In genomic region chr15:80940331-80940730, GRCh38 we compare ENCODE assay signal across 23 cellular contexts.
"Had no signal": no experiment of that assay in that cellular context is flagged by ENCODE, and none has a peak within 500 bp of the region (broad histone marks: within the 10 kb centered on the region; RNA-seq: fewer than 3 reads in every experiment).

No MANE protein-coding gene starts in this region.

- H3K27me3 ChIP-seq: ascending aorta, cardiac muscle cell, SJSA1 had no signal

- H3K9me3 Mint-ChIP-seq: activated CD4-positive, alpha-beta T cell treated with anti-CD3 and anti-CD28 coated beads, Interleukin-2, amount 10 ng/mL, durations not matched to agents 7 days and 5 days; activated naive CD4-positive, alpha-beta T cell treated with anti-CD3 and anti-CD28 coated beads, Interleukin-2, amount 50 U/mL, for 24 hours; activated naive CD8-positive, alpha-beta T cell treated with anti-CD3 and anti-CD28 coated beads, Interleukin-2, amount 10 ng/mL, durations not matched to agents 7 days and 5 days; activated T-cell treated with anti-CD3 and anti-CD28 coated beads, Interleukin-2, amount 50 U/mL, for 24 hours; activated T-helper 2 cell treated with anti-CD3 and anti-CD28 coated beads, Interferon-gamma antibody, Interleukin-2, Interleukin-4, amounts not matched to agents 10 μg/mL and 5 μg/mL and 100 μg/mL, durations not matched to agents 14 hours and 24 hours and 36 hours; T-helper 1 cell treated with Interleukin-12 subunit alpha and Interleukin-12 subunit beta and Interleukin-4 antibody, amounts not matched to agents 30 μg/mL and 1 μg/mL, for 36 hours; T-helper 2 cell treated with Interferon-gamma antibody and Interleukin-4, amounts not matched to agents 5 μg/mL and 100 μg/mL, for 36 hours had no signal

- H3K9me3 ChIP-seq: ascending aorta, SJSA1, SK-N-SH had no signal

- H3K27ac ChIP-seq: ascending aorta, cardiac muscle cell, SJSA1 had no signal

- H3K4me1 Mint-ChIP-seq: activated CD4-positive, alpha-beta T cell treated with anti-CD3 and anti-CD28 coated beads, Interleukin-2, amount 10 ng/mL, durations not matched to agents 7 days and 5 days; activated naive CD4-positive, alpha-beta T cell treated with anti-CD3 and anti-CD28 coated beads, Interleukin-2, amount 50 U/mL, for 24 hours; activated naive CD8-positive, alpha-beta T cell treated with anti-CD3 and anti-CD28 coated beads, Interleukin-2, amount 10 ng/mL, durations not matched to agents 7 days and 5 days had no signal

- H3K9ac ChIP-seq: SK-N-SH had no signal

- DNase-seq: activated CD4-positive, alpha-beta T cell treated with anti-CD3 and anti-CD28 coated beads, Interleukin-2, amount 10 ng/mL, durations not matched to agents 7 days and 5 days; activated CD4-positive, alpha-beta T cell treated with anti-CD3 and anti-CD28 coated beads, Interleukin-2, amount 50 U/mL, for 48 hours; activated CD8-positive, alpha-beta T cell treated with anti-CD3 and anti-CD28 coated beads, Interleukin-2, amount 10 ng/mL, durations not matched to agents 7 days and 5 days; activated gamma-delta T cell; activated naive CD4-positive, alpha-beta T cell treated with Interleukin-2 at 50 U/mL for 16 hours; activated naive CD8-positive, alpha-beta T cell treated with anti-CD3 and anti-CD28 coated beads, Interleukin-2, amount 10 ng/mL, durations not matched to agents 7 days and 5 days; activated T-cell treated with anti-CD3 and anti-CD28 coated beads, Interleukin-2, amount 50 U/mL, for 24 hours; amygdala; NCI-H1105; NCI-H1417 treated with DMSO at 0.1 percent for 48 hours; NCI-H1930; NCI-H345; NCI-H524 treated with DMSO at 0.1 percent for 48 hours; SHP77 treated with DMSO at 0.1 percent for 48 hours; SK-N-SH had no signal

- H3K27ac Mint-ChIP-seq: activated CD4-positive, alpha-beta T cell treated with anti-CD3 and anti-CD28 coated beads, Interleukin-2, amount 10 ng/mL, durations not matched to agents 7 days and 5 days; activated CD8-positive, alpha-beta T cell treated with anti-CD3 and anti-CD28 coated beads, Interleukin-2, amount 10 ng/mL, durations not matched to agents 7 days and 5 days; activated naive CD4-positive, alpha-beta T cell treated with anti-CD3 and anti-CD28 coated beads, Interleukin-2, amount 50 U/mL, for 24 hours; activated naive CD8-positive, alpha-beta T cell treated with anti-CD3 and anti-CD28 coated beads, Interleukin-2, amount 10 ng/mL, durations not matched to agents 7 days and 5 days; activated T-cell treated with anti-CD3 and anti-CD28 coated beads, Interleukin-2, amount 50 U/mL, for 24 hours; activated T-helper 2 cell treated with anti-CD3 and anti-CD28 coated beads, Interferon-gamma antibody, Interleukin-2, Interleukin-4, amounts not matched to agents 10 μg/mL and 5 μg/mL and 100 μg/mL, durations not matched to agents 14 hours and 24 hours and 36 hours; T-helper 1 cell treated with Interleukin-12 subunit alpha and Interleukin-12 subunit beta and Interleukin-4 antibody, amounts not matched to agents 30 μg/mL and 1 μg/mL, for 36 hours; T-helper 2 cell treated with Interferon-gamma antibody and Interleukin-4, amounts not matched to agents 5 μg/mL and 100 μg/mL, for 36 hours had no signal

- H3K27me3 Mint-ChIP-seq: activated CD4-positive, alpha-beta T cell treated with anti-CD3 and anti-CD28 coated beads, Interleukin-2, amount 10 ng/mL, durations not matched to agents 7 days and 5 days; activated naive CD4-positive, alpha-beta T cell treated with anti-CD3 and anti-CD28 coated beads, Interleukin-2, amount 50 U/mL, for 24 hours; activated naive CD8-positive, alpha-beta T cell treated with anti-CD3 and anti-CD28 coated beads, Interleukin-2, amount 10 ng/mL, durations not matched to agents 7 days and 5 days; activated T-cell treated with anti-CD3 and anti-CD28 coated beads, Interleukin-2, amount 50 U/mL, for 24 hours had no signal

- H3K4me3 Mint-ChIP-seq: activated CD4-positive, alpha-beta T cell treated with anti-CD3 and anti-CD28 coated beads, Interleukin-2, amount 10 ng/mL, durations not matched to agents 7 days and 5 days; activated CD8-positive, alpha-beta T cell treated with anti-CD3 and anti-CD28 coated beads, Interleukin-2, amount 10 ng/mL, durations not matched to agents 7 days and 5 days; activated naive CD4-positive, alpha-beta T cell treated with anti-CD3 and anti-CD28 coated beads, Interleukin-2, amount 50 U/mL, for 24 hours; activated naive CD8-positive, alpha-beta T cell treated with anti-CD3 and anti-CD28 coated beads, Interleukin-2, amount 10 ng/mL, durations not matched to agents 7 days and 5 days; activated T-cell treated with anti-CD3 and anti-CD28 coated beads, Interleukin-2, amount 50 U/mL, for 24 hours; T-helper 1 cell treated with Interleukin-12 subunit alpha and Interleukin-12 subunit beta and Interleukin-4 antibody, amounts not matched to agents 30 μg/mL and 1 μg/mL, for 36 hours; T-helper 2 cell treated with Interferon-gamma antibody and Interleukin-4, amounts not matched to agents 5 μg/mL and 100 μg/mL, for 36 hours had no signal

- H3K4me1 ChIP-seq: ascending aorta, SJSA1 had no signal

- H3K9me2 ChIP-seq: SK-N-SH had no signal

- H3K4me3 ChIP-seq: ascending aorta, cardiac muscle cell, K562, SJSA1 had no signal

- H3K4me2 ChIP-seq: SK-N-SH had no signal
